In the genomic region with DNA sequence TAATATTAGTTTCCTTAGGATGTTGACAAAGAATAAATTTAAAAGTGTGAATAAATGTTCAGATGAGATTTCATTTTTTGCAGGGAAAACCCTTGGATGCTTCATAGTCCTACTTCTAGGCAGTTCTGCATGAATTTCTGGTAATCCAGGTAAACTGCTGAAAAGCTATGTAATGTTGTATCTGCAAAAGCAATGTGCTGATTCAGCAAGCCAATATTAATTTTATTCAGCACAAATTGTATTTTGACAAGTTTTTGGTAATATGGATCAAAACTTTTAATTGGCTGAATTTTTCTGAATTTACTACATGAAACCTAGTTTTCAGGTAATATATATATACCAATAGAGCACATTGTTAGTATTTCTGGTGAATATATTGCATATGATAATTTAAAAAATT, we compare ENCODE assay signal across 15 cellular contexts. TPM values are rescaled to one million over a fixed set of nuclear protein-coding genes. Genes with fewer than 3 reads are reported as not detected.
A peak's percentile ranks its signal among the peaks of the same experiment; 100 is the strongest.
DNase-seq lines count a peak whose midpoint lies in the region; ATAC-seq and TF ChIP-seq lines count a peak whose summit lies in the region.
"Had no signal": no experiment of that assay in that cellular context is flagged by ENCODE, and none has a peak within 500 bp of the region (broad histone marks: within the 10 kb centered on the region; RNA-seq: fewer than 3 reads in every experiment).

No MANE protein-coding gene starts in this region.

- no peaks in the 10 kb centered on the region for H3K9me3 ChIP-seq in IMR-90 (ENCODE audit: control insufficient read depth, insufficient read depth, low read length)

- H3K79me1 ChIP-seq in IMR-90 (ENCODE audit: low read depth in 1 of 2, low read length in 2 of 2): no peaks in the 10 kb centered on the region

- H3K36me3 ChIP-seq in IMR-90 (ENCODE audit: control insufficient read depth, insufficient read depth, low read length): no peaks in the 10 kb centered on the region

- H3K4me1 Mint-ChIP-seq in mesothelial cell of epicardium: peaks cover 21% of the 10 kb centered on the region

- no peaks in the 10 kb centered on the region for H3K9me1 ChIP-seq in IMR-90 (ENCODE audit: insufficient read depth, low read length)

- POLR2A ChIA-PET in IMR-90 (lab: Charles Lee; ENCODE audit: unreplicated experiment): no interaction called here
- POLR2A ChIA-PET in HEK293T (lab: Yijun Ruan, JAX): interaction anchor here (2.5 kb wide), 1 partner anchor 18 kb away, joined by 8 read pairs; a partner anchor contains a TSS

- no peak overlapping the region for H3K23ac ChIP-seq in IMR-90 (ENCODE audit: low read depth, low read length)

- H2AFZ ChIP-seq in IMR-90 (replicated peaks; ENCODE audit: low read length, poor library complexity): no peak overlapping the region

- no peak overlapping the region for H4K91ac ChIP-seq in IMR-90 (ENCODE audit: insufficient read depth, low read depth, low read length)

- CTCF ChIA-PET in IMR-90 (lab: Yijun Ruan, JAX): interaction anchor here (0.8 to 1.4 kb wide), 2 partner anchors 18 to 101 kb away, joined by 3 to 4 read pairs; a partner anchor contains a TSS
- CTCF ChIA-PET in HEK293T (lab: Yijun Ruan, JAX): no interaction called here

- H3K36me3 Mint-ChIP-seq in mesothelial cell of epicardium: peaks cover 3% of the 10 kb centered on the region

- H3K4me2 ChIP-seq in IMR-90 (ENCODE audit: low read depth, low read length): no peak overlapping the region

- TF ChIP-seq CTCF in 22Rv1 (IDR thresholded peaks at IDR 0.05) (no peak), IMR-90 (conservative IDR thresholded peaks at IDR 0.05; ENCODE audit: low read depth, low read length) (no peak), mesothelial cell of epicardium (IDR thresholded peaks at IDR 0.05; ENCODE audit: unreplicated experiment) (no peak)

- in situ Hi-C loops in IMR-90 (cut with MboI; ENCODE audit: low sequenced_read_pairs) (no loop called here), KBM-7 (cut with MboI; ENCODE audit: low pct_unique_long_range_greater_than_20kb, low sequenced_read_pairs) (no loop called here)

- H2BK5ac ChIP-seq in IMR-90 (ENCODE audit: low read depth, low read length, poor library complexity, severe bottlenecking): no peak overlapping the region

- peak overlapping the region; percentile 22 for H3K4me3 Mint-ChIP-seq in mesothelial cell of epicardium

- no peak overlapping the region for H4K5ac ChIP-seq in IMR-90 (ENCODE audit: low read depth, low read length)

- no peak for DNase-seq in IMR-90
- DNase-seq in epithelial cell of prostate (ENCODE audit: low read depth, low spot score): no peak
- no peak for DNase-seq in mesothelial cell of epicardium (ENCODE audit: low spot score in 2 of 2, unreplicated experiment in 2 of 2)
- no peak for DNase-seq in HEK293T (ENCODE audit: extremely low spot score)
- DNase-seq in nucleus accumbens (lab: John Stamatoyannopoulos, UW): no peak
- DNase-seq in KBM-7: no peak
- no peak for DNase-seq in NCI-H1417 treated with DMSO at 0.1 percent for 48 hours (lab: John Stamatoyannopoulos, UW)
- DNase-seq: DMS153, EL, NCI-H1048, NCI-H1694, NCI-H2107, NCI-H226 had no signal

- no peak overlapping the region for H3K4me3 ChIP-seq in IMR-90 (ENCODE audit: insufficient read depth, low read depth, low read length)

- H3K56ac ChIP-seq in IMR-90 (ENCODE audit: extremely low read depth, insufficient read depth, low read length): no peak overlapping the region

- TF ChIP-seq POLR2A in IMR-90 (IDR thresholded peaks at IDR 0.05; ENCODE audit: low read depth, low read length): no peak

- H3K27me3 ChIP-seq in IMR-90 (ENCODE audit: control insufficient read depth, insufficient read depth, low read length): no peaks in the 10 kb centered on the region

- no peak overlapping the region for H2AK5ac ChIP-seq in IMR-90 (ENCODE audit: low read depth, low read length)

- H3K9ac ChIP-seq in IMR-90 (ENCODE audit: low read depth, low read length): no peak overlapping the region

- H2BK120ac ChIP-seq in IMR-90 (ENCODE audit: low read depth, low read length): no peak overlapping the region

- no peaks in the 10 kb centered on the region for H3K4me1 ChIP-seq in IMR-90 (ENCODE audit: control insufficient read depth, insufficient read depth, low read length)

- no peaks in the 10 kb centered on the region for H3K27me3 Mint-ChIP-seq in mesothelial cell of epicardium (ENCODE audit: low read depth)

- no peak for ATAC-seq in IMR-90 (ENCODE audit: low read depth)

- H3K14ac ChIP-seq in IMR-90 (replicated peaks; ENCODE audit: low read depth, low read length): no peak overlapping the region

- no TSS peak for BruUV-seq in IMR-90 (replicated peaks; lab: Mats Ljungman, UMichigan)

- H3K9me3 Mint-ChIP-seq in mesothelial cell of epicardium: peaks cover 7% of the 10 kb centered on the region

- intact Hi-C loops in IMR-90 (cut with micrococcal nuclease): no loop called here

- no peak overlapping the region for H2BK20ac ChIP-seq in IMR-90 (ENCODE audit: low read depth, low read length)

- no peaks in the 10 kb centered on the region for H4K20me1 ChIP-seq in IMR-90 (ENCODE audit: insufficient read depth, low read length)

- peak overlapping the region; percentile 82 for H3K27ac ChIP-seq in 22Rv1
- H3K27ac ChIP-seq in IMR-90 (ENCODE audit: insufficient read depth, low read length): no peak overlapping the region
- peak overlapping the region; percentile 95 for H3K27ac ChIP-seq in epithelial cell of prostate
- H3K27ac ChIP-seq: C4-2B had no signal

- H3K27ac Mint-ChIP-seq in mesothelial cell of epicardium: no peak overlapping the region

- no peak overlapping the region for H2BK15ac ChIP-seq in IMR-90 (ENCODE audit: low read depth, low read length)

- no peak overlapping the region for H4K8ac ChIP-seq in IMR-90 (ENCODE audit: low read depth in 2 of 2, low read length in 2 of 2)

- no peak overlapping the region for H3K4ac ChIP-seq in IMR-90 (ENCODE audit: low read depth, low read length)

- dilution Hi-C loops in IMR-90 (cut with HindIII; ENCODE audit: low sequenced_read_pairs, unreplicated experiment): no loop called here

- H2AK9ac ChIP-seq in IMR-90 (replicated peaks; ENCODE audit: low read depth, low read length, poor library complexity): no peak overlapping the region

- no peak overlapping the region for H3K18ac ChIP-seq in IMR-90 (ENCODE audit: low read depth, low read length)

- no peak for TF ChIP-seq RAD21 in IMR-90 (IDR thresholded peaks at IDR 0.05; ENCODE audit: low read length)

TF ChIP-seq in IMR-90, 13 proteins besides CTCF, POLR2A, EP300 and RAD21:
- TF ChIP-seq BHLHE40 (IDR thresholded peaks at IDR 0.05; ENCODE audit: low read depth, low read length) (no peak), MAFK (IDR thresholded peaks at IDR 0.05; ENCODE audit: low read depth, low read length) (peak; percentile 81)

TF ChIP-seq in HEK293T, 16 proteins besides CTCF, POLR2A, EP300 and RAD21:
- TF ChIP-seq SUZ12 (IDR thresholded peaks at IDR 0.05): no peak
- no peak for TF ChIP-seq L3MBTL2 (conservative IDR thresholded peaks at IDR 0.05)
- TF ChIP-seq ELF4 (IDR thresholded peaks at IDR 0.05): no peak
- no peak for TF ChIP-seq HDGF (IDR thresholded peaks at IDR 0.05; ENCODE audit: borderline replicate concordance)
- no peak for TF ChIP-seq CTBP1 (IDR thresholded peaks at IDR 0.05; ENCODE audit: borderline replicate concordance)
- no peak for TF ChIP-seq TARDBP (IDR thresholded peaks at IDR 0.05)
- TF ChIP-seq SP1 (IDR thresholded peaks at IDR 0.05): no peak
- TF ChIP-seq, protein P1, sequence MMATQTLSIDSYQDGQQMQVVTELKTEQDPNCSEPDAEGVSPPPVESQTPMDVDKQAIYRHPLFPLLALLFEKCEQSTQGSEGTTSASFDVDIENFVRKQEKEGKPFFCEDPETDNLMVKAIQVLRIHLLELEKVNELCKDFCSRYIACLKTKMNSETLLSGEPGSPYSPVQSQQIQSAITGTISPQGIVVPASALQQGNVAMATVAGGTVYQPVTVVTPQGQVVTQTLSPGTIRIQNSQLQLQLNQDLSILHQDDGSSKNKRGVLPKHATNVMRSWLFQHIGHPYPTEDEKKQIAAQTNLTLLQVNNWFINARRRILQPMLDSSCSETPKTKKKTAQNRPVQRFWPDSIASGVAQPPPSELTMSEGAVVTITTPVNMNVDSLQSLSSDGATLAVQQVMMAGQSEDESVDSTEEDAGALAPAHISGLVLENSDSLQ (IDR thresholded peaks at IDR 0.05): no peak
- TF ChIP-seq FOXK2 (IDR thresholded peaks at IDR 0.05): no peak
- no peak for TF ChIP-seq BHLHE40 (IDR thresholded peaks at IDR 0.05; ENCODE audit: borderline replicate concordance)

RNA-seq across cellular contexts. Expression of a gene that starts 17.8 kb away (rescaled TPM):
- total RNA-seq in IMR-90 (2012; rRNA removed): 21.1 and 25.3 TPM in 2 replicates
- polyA plus RNA-seq in IMR-90 (2012; rRNA removed): 10.8 and 12.0 TPM in 2 replicates
- polyA plus RNA-seq in IMR-90 (2012; cell fraction: cytosol; rRNA removed): 1.2 and 1.8 TPM in 2 replicates
- 0.40 and 3.8 TPM in 2 replicates for polyA plus RNA-seq in IMR-90 (2012; cell fraction: nucleus; rRNA removed; ENCODE audit: low replicate concordance)
- 29.4 to 31.6 TPM (median 29.8 TPM) in 3 replicates for total RNA-seq in mesothelial cell of epicardium
